ENCODE assay signal across 8 cellular contexts in the genomic region with DNA sequence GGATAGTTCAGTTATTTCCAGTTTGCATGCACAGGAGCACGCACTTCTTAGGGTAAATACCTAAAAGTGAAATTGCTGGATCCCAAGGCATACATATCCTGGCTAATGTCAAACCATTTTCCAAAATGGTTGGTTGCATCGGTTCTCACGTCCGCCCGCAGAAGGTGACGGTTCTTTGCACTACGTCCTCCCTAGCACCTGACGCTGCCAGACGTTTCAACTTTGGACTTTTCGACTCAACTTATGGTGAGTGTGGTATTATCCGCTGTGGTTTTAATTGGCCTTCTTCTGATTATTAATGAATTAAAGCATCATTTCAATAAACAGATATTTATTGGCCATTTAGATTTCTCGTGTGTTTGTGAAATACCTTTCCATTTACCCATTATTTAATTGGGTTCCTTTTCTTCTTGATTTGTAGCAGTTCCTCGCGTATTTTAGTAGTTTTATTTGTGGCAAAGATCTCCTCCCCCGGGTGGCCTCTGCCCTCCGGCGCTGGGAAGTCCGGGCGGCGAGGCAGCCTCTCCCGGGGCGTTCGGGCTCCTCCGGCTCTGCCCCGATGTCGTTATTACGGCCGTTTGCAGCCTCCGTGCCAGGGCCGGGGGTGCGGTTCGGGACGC. TPM values are rescaled to one million over a fixed set of nuclear protein-coding genes. Genes with fewer than 3 reads are reported as not detected.
DNase-seq lines count a peak whose midpoint lies in the region; FAIRE-seq and TF ChIP-seq lines count a peak whose summit lies in the region.

JHY (plus strand) TSS at position 571 of the 620 bp plus-strand sequence. CDS start 3,091 bp downstream, outside the sequence.

- peak; percentile 35 for FAIRE-seq in GM19239 (lab: Jason Lieb, UNC)

- peak within 1 kb of the TSS; percentile 55 for H3K4me3 ChIP-seq in SJSA1
- H3K4me3 ChIP-seq in fibroblast of the aortic adventitia (ENCODE audit: low read depth, low read length) = peak within 1 kb of the TSS; percentile 66
- peak within 1 kb of the TSS; percentile 64 for H3K4me3 ChIP-seq in retinal pigment epithelial cell (ENCODE audit: low read length)

- H3K27ac ChIP-seq in SJSA1 = peak within 1 kb of the TSS; percentile 89

- peaks cover 11% of the 10 kb centered on the region; the same call in 1 of the 2 replicates for H3K4me1 ChIP-seq in SJSA1 (replicated peaks)

- TF ChIP-seq CTCF in fibroblast of the aortic adventitia (IDR thresholded peaks at IDR 0.05; ENCODE audit: insufficient read depth, low read length) (no peak), retinal pigment epithelial cell (conservative IDR thresholded peaks at IDR 0.05; ENCODE audit: low read depth, low read length) (no peak)

- no peak for DNase-seq in GM19239 (ENCODE audit: insufficient read length, low spot score)
- DNase-seq in SJSA1 (ENCODE audit: low read depth in 1 of 2, low spot score in 2 of 2) = peak in 1 of 2 experiments; percentile 10
- DNase-seq in fibroblast of the aortic adventitia (ENCODE audit: low read depth) = peak; percentile 2
- no peak for DNase-seq in retinal pigment epithelial cell (ENCODE audit: low read depth)
- DNase-seq in NCI-H128 (lab: John Stamatoyannopoulos, UW; ENCODE audit: unreplicated experiment) = no peak
- DNase-seq in NCI-H510A (lab: John Stamatoyannopoulos, UW) = no peak
- DNase-seq in SK-N-DZ (ENCODE audit: low spot score) = no peak
- DNase-seq in germinal center (ENCODE audit: low spot score) = no peak

- no peaks in the 10 kb centered on the region for H3K27me3 ChIP-seq in SJSA1 (replicated peaks)

- H3K36me3 ChIP-seq in SJSA1 = no peaks in the 10 kb centered on the region

- no peaks in the 10 kb centered on the region for H3K9me3 ChIP-seq in SJSA1 (replicated peaks)

RNA-seq across cellular contexts. Expression of gene JHY, which starts in this region (rescaled TPM):
- 2.4 and 2.6 TPM in 2 replicates for total RNA-seq in SJSA1 (2014; rRNA removed; shearing (Covaris generic))
- total RNA-seq in fibroblast of the aortic adventitia (ENCODE audit: low replicate concordance) = 5.2 and 9.3 TPM in 2 replicates
- not detected in 2 replicates for polyA plus RNA-seq in SK-N-DZ (2014; cell fraction: cytosol; rRNA removed)
- polyA plus RNA-seq in SK-N-DZ (2014; cell fraction: nucleus; rRNA removed) = not detected in 2 replicates
